ENCODE assay signal across 14 cellular contexts in genomic region chr2:98548920-98549818, GRCh38. TPM values are rescaled to one million over a fixed set of nuclear protein-coding genes. Genes with fewer than 3 reads are reported as not detected.
DNase-seq lines count a peak whose midpoint lies in the region; ATAC-seq and TF ChIP-seq lines count a peak whose summit lies in the region.
"Had no signal": no experiment of that assay in that cellular context is flagged by ENCODE, and none has a peak within 500 bp of the region (broad histone marks: within the 10 kb centered on the region; RNA-seq: fewer than 3 reads in every experiment).

No MANE protein-coding gene starts in this region.

- H3K4me3 ChIP-seq in spleen: no peak overlapping the region
- H3K4me3 ChIP-seq: adrenal gland, Peyer's patch had no signal

- TF ChIP-seq CTCF in spleen (IDR thresholded peaks at IDR 0.05 in 8 of 11, conservative IDR thresholded peaks at IDR 0.05 in 3 of 11) (no peak), type B pancreatic cell (conservative IDR thresholded peaks at IDR 0.05) (no peak)

- H3K4me1 ChIP-seq in spleen: peaks cover 0 to 42% (median 15%) of the 10 kb centered on the region in 6 donors
- H3K4me1 ChIP-seq: adrenal gland, Peyer's patch had no signal

- no peaks in the 10 kb centered on the region for H3K9me3 Mint-ChIP-seq in T-helper 1 cell treated with Interleukin-12 subunit alpha and Interleukin-12 subunit beta and Interleukin-4 antibody, amounts not matched to agents 30 μg/mL and 1 μg/mL, for 36 hours
- H3K9me3 Mint-ChIP-seq in IgD-negative memory B cell (no peaks in the 10 kb centered on the region), type B pancreatic cell (no peaks in the 10 kb centered on the region)

- no peak for TF ChIP-seq POLR2A in spleen (IDR thresholded peaks at IDR 0.05)

- H3K4me3 Mint-ChIP-seq in T-helper 1 cell treated with Interleukin-12 subunit alpha and Interleukin-12 subunit beta and Interleukin-4 antibody, amounts not matched to agents 30 μg/mL and 1 μg/mL, for 36 hours: no peak overlapping the region
- peak overlapping the region in 3 of 4 donors; percentile 42 to 75 (median 73) for H3K4me3 Mint-ChIP-seq in IgD-negative memory B cell
- no peak overlapping the region for H3K4me3 Mint-ChIP-seq in type B pancreatic cell

- no peaks in the 10 kb centered on the region for H3K9me3 ChIP-seq in spleen
- H3K9me3 ChIP-seq: adrenal gland, Peyer's patch had no signal

- peaks cover 76% of the 10 kb centered on the region for H3K36me3 Mint-ChIP-seq in T-helper 1 cell treated with Interleukin-12 subunit alpha and Interleukin-12 subunit beta and Interleukin-4 antibody, amounts not matched to agents 30 μg/mL and 1 μg/mL, for 36 hours (ENCODE audit: low read depth)
- H3K36me3 Mint-ChIP-seq in IgD-negative memory B cell: peaks cover 8% of the 10 kb centered on the region
- peaks cover 25% of the 10 kb centered on the region for H3K36me3 Mint-ChIP-seq in type B pancreatic cell

- intact Hi-C loops in spleen (cut with DNase I; ENCODE audit: low total_unique reads): no loop called here

- H3K36me3 ChIP-seq in spleen: peaks cover 0 to 100% (median 58%) of the 10 kb centered on the region in 6 donors

- H3K27ac Mint-ChIP-seq in T-helper 1 cell treated with Interleukin-12 subunit alpha and Interleukin-12 subunit beta and Interleukin-4 antibody, amounts not matched to agents 30 μg/mL and 1 μg/mL, for 36 hours: peak overlapping the region; percentile 67
- H3K27ac Mint-ChIP-seq in IgD-negative memory B cell (peak overlapping the region; percentile 49 to 92 (median 80)), type B pancreatic cell (no peak overlapping the region)

- no peaks in the 10 kb centered on the region for H3K27me3 ChIP-seq in spleen (replicated peaks in 1 of 7)
- H3K27me3 ChIP-seq: adrenal gland, Peyer's patch had no signal

- no peak for DNase-seq in T-helper 1 cell
- peak; percentile 50 for DNase-seq in spleen
- no peak for DNase-seq in NCI-H2171 treated with DMSO at 0.1 percent for 48 hours (lab: John Stamatoyannopoulos, UW)
- DNase-seq in OCI-M1 (lab: John Stamatoyannopoulos, UW): no peak
- DNase-seq in type B pancreatic cell (ENCODE audit: extremely low spot score, unreplicated experiment): no peak
- DNase-seq: GOT3, hypothalamus, mesendoderm had no signal

- peak; percentile 69 for ATAC-seq in GM21528 (IDR thresholded peaks at IDR 0.05; ENCODE audit: low FRiP score, unreplicated experiment)

- peaks cover 67% of the 10 kb centered on the region for H3K4me1 Mint-ChIP-seq in T-helper 1 cell treated with Interleukin-12 subunit alpha and Interleukin-12 subunit beta and Interleukin-4 antibody, amounts not matched to agents 30 μg/mL and 1 μg/mL, for 36 hours (ENCODE audit: low read depth)
- H3K4me1 Mint-ChIP-seq in IgD-negative memory B cell (peaks cover 14 to 23% (median 21%) of the 10 kb centered on the region in 3 donors), type B pancreatic cell (ENCODE audit: unreplicated experiment) (no peaks in the 10 kb centered on the region)

- H3K27me3 Mint-ChIP-seq in T-helper 1 cell treated with Interleukin-12 subunit alpha and Interleukin-12 subunit beta and Interleukin-4 antibody, amounts not matched to agents 30 μg/mL and 1 μg/mL, for 36 hours (ENCODE audit: low read depth): no peaks in the 10 kb centered on the region
- H3K27me3 Mint-ChIP-seq in IgD-negative memory B cell (no peaks in the 10 kb centered on the region), type B pancreatic cell (no peaks in the 10 kb centered on the region)

- WGBS in spleen, 5 donors: 63 to 76% (median 69%) methylated on average over 6 of the region's 6 CpGs

- peak overlapping the region in 4 of 8 donors; percentile 0 to 52 (median 18) for H3K27ac ChIP-seq in spleen
- H3K27ac ChIP-seq: 22Rv1, adrenal gland had no signal

RNA-seq across cellular contexts. Expression of gene COA5, which starts 59.1 kb away (rescaled TPM):
- 34.0 TPM for polyA plus RNA-seq in IgD-negative memory B cell
- total RNA-seq in spleen: 10 to 100 TPM; 24.4 to 46.7 (median 33.8) TPM
- 10 to 100 TPM; 48.9 to 69.7 (median 54.9) TPM for polyA plus RNA-seq in spleen
- 33.6 and 39.3 TPM in 2 replicates for total RNA-seq in type B pancreatic cell (ENCODE audit: low replicate concordance)

RNA-seq across cellular contexts. Expression of gene UNC50, which starts 59.2 kb away (rescaled TPM):
- polyA plus RNA-seq in IgD-negative memory B cell: 33.0 TPM
- 10 to 100 TPM; 32.1 to 56.5 (median 43.9) TPM for total RNA-seq in spleen
- polyA plus RNA-seq in spleen: 10 to 100 TPM; 36.1 to 52.1 (median 38.9) TPM
- 45.0 and 49.4 TPM in 2 replicates for total RNA-seq in type B pancreatic cell (ENCODE audit: low replicate concordance)

Comparison
In these comparisons a context has a peak if more than half of its experiments do, and no peak if none do; other contexts are left out.
1. H3K4me3 Mint-ChIP-seq: peak in IgD-negative memory B cell (3 of 4); none in T-helper 1 cell treated with Interleukin-12 subunit alpha and Interleukin-12 subunit beta and Interleukin-4 antibody, amounts not matched to agents 30 μg/mL and 1 μg/mL, for 36 hours (single experiment) and type B pancreatic cell (single experiment).